In genomic region chr9:708182-708555, GRCh38 we compare ENCODE assay signal across 10 cellular contexts.
A peak's percentile ranks its signal among the peaks of the same experiment; 100 is the strongest.
DNase-seq lines count a peak whose midpoint lies in the region; ATAC-seq and TF ChIP-seq lines count a peak whose summit lies in the region.
"Had no signal": no experiment of that assay in that cellular context is flagged by ENCODE, and none has a peak within 500 bp of the region (broad histone marks: within the 10 kb centered on the region; RNA-seq: fewer than 3 reads in every experiment).

No MANE protein-coding gene starts in this region.

- peak overlapping the region; percentile 62 for H3K4me3 Mint-ChIP-seq in mesothelial cell of epicardium

- H3K4me3 ChIP-seq in left ventricle myocardium inferior (peak overlapping the region; percentile 40), vagina (peak overlapping the region; percentile 21 to 30)

- H3K9me3 ChIP-seq in left ventricle myocardium inferior (replicated peaks) (no peaks in the 10 kb centered on the region), vagina (no peaks in the 10 kb centered on the region)

- peaks cover 26% of the 10 kb centered on the region for H3K36me3 Mint-ChIP-seq in mesothelial cell of epicardium

- H3K27ac ChIP-seq in left ventricle myocardium inferior (replicated peaks) (peak overlapping the region; percentile 80), cingulate gyrus (ENCODE audit: low read depth, low read length) (peak overlapping the region; percentile 71), vagina (peak overlapping the region; percentile 17)
- H3K27ac ChIP-seq: C4-2B had no signal

- H3K4me1 ChIP-seq in left ventricle myocardium inferior (peaks cover 90% of the 10 kb centered on the region), vagina (peaks cover 71% of the 10 kb centered on the region)

- DNase-seq in left ventricle myocardium inferior: no peak
- no peak for DNase-seq in left cardiac atrium
- no peak for DNase-seq in mesothelial cell of epicardium (ENCODE audit: low spot score in 2 of 2, unreplicated experiment in 2 of 2)
- no peak for DNase-seq in vagina (ENCODE audit: extremely low spot score in 2 of 2)
- no peak for DNase-seq in activated CD4-positive, alpha-beta T cell treated with anti-CD3 and anti-CD28 coated beads for 1 hour
- DNase-seq in GOT3 (lab: John Stamatoyannopoulos, UW): no peak
- DNase-seq: activated effector memory CD4-positive, alpha-beta T cell treated with Interleukin-2 at 50 U/mL for 16 hours had no signal

- peaks cover 42% of the 10 kb centered on the region for H3K4me1 Mint-ChIP-seq in mesothelial cell of epicardium

- no peak for ATAC-seq in left cardiac atrium
- ATAC-seq in HG03432 (IDR thresholded peaks at IDR 0.05; ENCODE audit: unreplicated experiment): no peak

- TF ChIP-seq CTCF in left ventricle myocardium inferior (IDR thresholded peaks at IDR 0.05; ENCODE audit: borderline replicate concordance): no peak
- TF ChIP-seq CTCF in mesothelial cell of epicardium (IDR thresholded peaks at IDR 0.05; ENCODE audit: unreplicated experiment): no peak
- no peak for TF ChIP-seq CTCF in vagina (IDR thresholded peaks at IDR 0.05)

- H3K9me3 Mint-ChIP-seq in mesothelial cell of epicardium: no peaks in the 10 kb centered on the region

- no peaks in the 10 kb centered on the region for H3K27me3 Mint-ChIP-seq in mesothelial cell of epicardium (ENCODE audit: low read depth)

- H3K27ac Mint-ChIP-seq in mesothelial cell of epicardium: peak overlapping the region; percentile 95

- no peak for TF ChIP-seq POLR2A in vagina (IDR thresholded peaks at IDR 0.05)

- H3K36me3 ChIP-seq in left ventricle myocardium inferior (peaks cover 27% of the 10 kb centered on the region), vagina (peaks cover 0 to 23% of the 10 kb centered on the region in 2 donors)

- intact Hi-C loops in left ventricle myocardium inferior (cut with micrococcal nuclease): no loop called here
- intact Hi-C loops in left cardiac atrium (cut with DNase I): no loop called here
- intact Hi-C loops in vagina (cut with DNase I): no loop called here

- H3K27me3 ChIP-seq in left ventricle myocardium inferior (ENCODE audit: low read depth): no peaks in the 10 kb centered on the region
- H3K27me3 ChIP-seq in vagina: no peaks in the 10 kb centered on the region

Comparison
In these comparisons a context has a peak if more than half of its experiments do, and no peak if none do; other contexts are left out.
1. H3K27ac ChIP-seq: peak in every context shown above with its lines; median percentile 80 in left ventricle myocardium inferior; 71 in cingulate gyrus; 17 in vagina.